11 cellular contexts compared by ENCODE assay signal in the genomic region with DNA sequence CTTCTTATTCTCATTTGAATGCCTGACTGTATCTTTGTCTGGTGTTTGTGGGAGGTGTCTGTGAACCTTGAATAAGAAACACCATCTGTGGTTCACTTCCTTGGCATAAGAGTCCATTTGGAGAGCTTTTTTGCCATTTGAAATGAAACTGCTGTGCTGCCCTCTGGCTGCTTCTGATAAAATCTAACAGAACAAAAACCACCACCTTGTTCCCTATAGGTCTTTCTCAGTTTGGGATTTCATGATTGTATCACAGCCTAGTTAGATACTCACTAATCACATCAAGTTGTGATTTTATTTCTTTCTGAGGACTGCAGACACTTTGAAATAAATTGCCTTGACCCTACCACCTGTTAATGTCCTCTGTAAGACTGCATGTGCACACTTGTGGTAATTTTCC.
DNase-seq lines count a peak whose midpoint lies in the region; ATAC-seq and TF ChIP-seq lines count a peak whose summit lies in the region.
"Had no signal": no experiment of that assay in that cellular context is flagged by ENCODE, and none has a peak within 500 bp of the region (broad histone marks: within the 10 kb centered on the region; RNA-seq: fewer than 3 reads in every experiment).

No MANE protein-coding gene starts in this region.

- no peak overlapping the region for H3K27ac ChIP-seq in right lobe of liver

- H3K4me3 ChIP-seq in cardiac fibroblast (replicated peaks in 1 of 2; ENCODE audit: low read depth in 2 of 2, low read length in 2 of 2) (no peak overlapping the region), right lobe of liver (no peak overlapping the region)
- H3K4me3 ChIP-seq: lung had no signal

- TF ChIP-seq POLR2A in right lobe of liver (IDR thresholded peaks at IDR 0.05) = no peak

- intact Hi-C loops in right lobe of liver (cut with DNase I) = loop anchor here in 1 of 2 donors (10.0 kb wide), 1 partner anchor 210 kb away; no protein-coding TSS in a partner anchor

- H3K27me3 ChIP-seq in right lobe of liver = no peaks in the 10 kb centered on the region

- H3K9me3 ChIP-seq in right lobe of liver = no peaks in the 10 kb centered on the region

- no peaks in the 10 kb centered on the region for H3K4me1 ChIP-seq in right lobe of liver

- no peaks in the 10 kb centered on the region for H3K36me3 ChIP-seq in right lobe of liver

- DNase-seq in AG20443 (ENCODE audit: low spot score) (peak; percentile 22), HPDE6-E6E7 (ENCODE audit: extremely low spot score) (peak; percentile 10), cardiac fibroblast (ENCODE audit: low read depth in 2 of 2) (peak; percentile 69 to 70), right lobe of liver (no peak), dedifferentiated amniotic fluid mesenchymal stem cell (ENCODE audit: extremely low spot score) (no peak), CD1c-positive myeloid dendritic cell (ENCODE audit: extremely low spot score) (no peak)
- DNase-seq: activated naive CD8-positive, alpha-beta T cell treated with anti-CD3 and anti-CD28 coated beads, Interleukin-2, amount 10 ng/mL, durations not matched to agents 7 days and 5 days; T-helper 17 cell had no signal

- ATAC-seq in right lobe of liver (peak; percentile 50 to 89 (median 71)), GM18511 (IDR thresholded peaks at IDR 0.05; ENCODE audit: unreplicated experiment) (no peak), HG02870 (IDR thresholded peaks at IDR 0.05; ENCODE audit: unreplicated experiment) (no peak)
- ATAC-seq: T-helper 17 cell had no signal

- TF ChIP-seq CTCF in cardiac fibroblast (IDR thresholded peaks at IDR 0.05; ENCODE audit: low read depth, low read length) (peak; percentile 38), right lobe of liver (IDR thresholded peaks at IDR 0.05) (peak; percentile 35 to 72 (median 46))

Comparison
In these comparisons a context has a peak if more than half of its experiments do, and no peak if none do; other contexts are left out.
1. DNase-seq: peak in AG20443 (single experiment), HPDE6-E6E7 (single experiment) and cardiac fibroblast (2 of 2); none in right lobe of liver (0 of 3), dedifferentiated amniotic fluid mesenchymal stem cell (single experiment) and CD1c-positive myeloid dendritic cell (single experiment).
2. ATAC-seq: peak in right lobe of liver (4 of 4); none in GM18511 (single experiment) and HG02870 (single experiment).